Comparison of ENCODE assay signal across 1 cellular context in genomic region chr10:130136214-130137076, GRCh38.
TF ChIP-seq lines count a peak whose summit lies in the region.

Gene GLRX3 (plus strand): TSS chr10:130136391. CDS start chr10:130136421, 30 bp downstream.

TF ChIP-seq in HepG2, 621 proteins besides CTCF, POLR2A, EP300 and RAD21 (continued from another document and continues in another):
- TF ChIP-seq, protein P1, sequence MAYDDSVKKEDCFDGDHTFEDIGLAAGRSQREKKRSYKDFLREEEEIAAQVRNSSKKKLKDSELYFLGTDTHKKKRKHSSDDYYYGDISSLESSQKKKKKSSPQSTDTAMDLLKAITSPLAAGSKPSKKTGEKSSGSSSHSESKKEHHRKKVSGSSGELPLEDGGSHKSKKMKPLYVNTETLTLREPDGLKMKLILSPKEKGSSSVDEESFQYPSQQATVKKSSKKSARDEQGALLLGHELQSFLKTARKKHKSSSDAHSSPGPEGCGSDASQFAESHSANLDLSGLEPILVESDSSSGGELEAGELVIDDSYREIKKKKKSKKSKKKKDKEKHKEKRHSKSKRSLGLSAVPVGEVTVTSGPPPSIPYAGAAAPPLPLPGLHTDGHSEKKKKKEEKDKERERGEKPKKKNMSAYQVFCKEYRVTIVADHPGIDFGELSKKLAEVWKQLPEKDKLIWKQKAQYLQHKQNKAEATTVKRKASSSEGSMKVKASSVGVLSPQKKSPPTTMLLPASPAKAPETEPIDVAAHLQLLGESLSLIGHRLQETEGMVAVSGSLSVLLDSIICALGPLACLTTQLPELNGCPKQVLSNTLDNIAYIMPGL (CRISPR knock-in tag; IDR thresholded peaks at IDR 0.05; ENCODE audit: borderline replicate concordance in 1 of 2, low read depth in 1 of 2), result peak; percentile 25 to 84; a peak in 3 of 4 replicates
- no peak for TF ChIP-seq PRDM15 (CRISPR knock-in tag; IDR thresholded peaks at IDR 0.05)
- TF ChIP-seq ZNF121 (CRISPR knock-in tag; IDR thresholded peaks at IDR 0.05), result peak; percentile 17; the same call in 1 of the 2 replicates
- TF ChIP-seq ZBTB21 (CRISPR knock-in tag; IDR thresholded peaks at IDR 0.05), result no peak
- TF ChIP-seq, protein P2, sequence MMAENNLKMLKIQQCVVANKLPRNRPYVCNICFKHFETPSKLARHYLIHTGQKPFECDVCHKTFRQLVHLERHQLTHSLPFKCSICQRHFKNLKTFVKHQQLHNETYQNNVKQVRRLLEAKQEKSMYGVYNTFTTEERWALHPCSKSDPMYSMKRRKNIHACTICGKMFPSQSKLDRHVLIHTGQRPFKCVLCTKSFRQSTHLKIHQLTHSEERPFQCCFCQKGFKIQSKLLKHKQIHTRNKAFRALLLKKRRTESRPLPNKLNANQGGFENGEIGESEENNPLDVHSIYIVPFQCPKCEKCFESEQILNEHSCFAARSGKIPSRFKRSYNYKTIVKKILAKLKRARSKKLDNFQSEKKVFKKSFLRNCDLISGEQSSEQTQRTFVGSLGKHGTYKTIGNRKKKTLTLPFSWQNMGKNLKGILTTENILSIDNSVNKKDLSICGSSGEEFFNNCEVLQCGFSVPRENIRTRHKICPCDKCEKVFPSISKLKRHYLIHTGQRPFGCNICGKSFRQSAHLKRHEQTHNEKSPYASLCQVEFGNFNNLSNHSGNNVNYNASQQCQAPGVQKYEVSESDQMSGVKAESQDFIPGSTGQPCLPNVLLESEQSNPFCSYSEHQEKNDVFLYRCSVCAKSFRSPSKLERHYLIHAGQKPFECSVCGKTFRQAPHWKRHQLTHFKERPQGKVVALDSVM (CRISPR knock-in tag; IDR thresholded peaks at IDR 0.05), result peak; percentile 63
- TF ChIP-seq, protein P3, sequence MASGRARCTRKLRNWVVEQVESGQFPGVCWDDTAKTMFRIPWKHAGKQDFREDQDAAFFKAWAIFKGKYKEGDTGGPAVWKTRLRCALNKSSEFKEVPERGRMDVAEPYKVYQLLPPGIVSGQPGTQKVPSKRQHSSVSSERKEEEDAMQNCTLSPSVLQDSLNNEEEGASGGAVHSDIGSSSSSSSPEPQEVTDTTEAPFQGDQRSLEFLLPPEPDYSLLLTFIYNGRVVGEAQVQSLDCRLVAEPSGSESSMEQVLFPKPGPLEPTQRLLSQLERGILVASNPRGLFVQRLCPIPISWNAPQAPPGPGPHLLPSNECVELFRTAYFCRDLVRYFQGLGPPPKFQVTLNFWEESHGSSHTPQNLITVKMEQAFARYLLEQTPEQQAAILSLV (CRISPR knock-in tag; IDR thresholded peaks at IDR 0.05; ENCODE audit: borderline replicate concordance), result no peak; the same call in 1 of the 2 replicates
- TF ChIP-seq ZEB1 (IDR thresholded peaks at IDR 0.05; ENCODE audit: insufficient replicate concordance, low read depth), result no peak
- no peak for TF ChIP-seq AKAP8 (CRISPR knock-in tag; IDR thresholded peaks at IDR 0.05)
- TF ChIP-seq KDM2A (CRISPR knock-in tag; IDR thresholded peaks at IDR 0.05; ENCODE audit: borderline replicate concordance, low read depth), result peak; percentile 72; the same call in 1 of the 2 replicates
- TF ChIP-seq RBFOX2 (IDR thresholded peaks at IDR 0.05; ENCODE audit: low read depth, low read length), result peak; percentile 96
- peak; percentile 30; the same call in 1 of the 2 replicates for TF ChIP-seq ZNF101 (CRISPR knock-in tag; IDR thresholded peaks at IDR 0.05; ENCODE audit: borderline replicate concordance, low read depth)
- peak; percentile 96 for TF ChIP-seq CCDC6 (CRISPR knock-in tag; IDR thresholded peaks at IDR 0.05)
- TF ChIP-seq MAFG (CRISPR knock-in tag; IDR thresholded peaks at IDR 0.05), result no peak
- TF ChIP-seq ZNF264 (CRISPR knock-in tag; IDR thresholded peaks at IDR 0.05), result peak; percentile 43; the same call in 1 of the 2 replicates
- TF ChIP-seq, protein P4, sequence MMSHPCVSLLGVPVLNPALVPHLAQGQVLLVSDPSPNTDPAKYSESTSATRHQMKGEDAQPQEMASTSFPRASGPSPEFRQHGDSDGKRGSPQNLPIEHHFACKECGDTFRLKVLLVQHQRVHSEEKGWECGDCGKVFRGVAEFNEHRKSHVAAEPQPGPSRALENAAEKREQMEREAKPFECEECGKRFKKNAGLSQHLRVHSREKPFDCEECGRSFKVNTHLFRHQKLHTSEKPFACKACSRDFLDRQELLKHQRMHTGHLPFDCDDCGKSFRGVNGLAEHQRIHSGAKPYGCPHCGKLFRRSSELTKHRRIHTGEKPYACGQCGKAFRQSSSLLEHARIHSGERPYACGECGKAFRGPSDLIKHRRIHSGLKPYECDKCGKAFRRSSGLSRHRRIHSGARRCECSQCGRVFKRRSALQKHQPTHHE (CRISPR knock-in tag; IDR thresholded peaks at IDR 0.05; ENCODE audit: borderline replicate concordance), result peak; percentile 70; the same call in 1 of the 2 replicates
- peak; percentile 73; the same call in 1 of the 2 replicates for TF ChIP-seq ZFP90 (CRISPR knock-in tag; IDR thresholded peaks at IDR 0.05; ENCODE audit: borderline replicate concordance)
- TF ChIP-seq ZBTB7B (CRISPR knock-in tag; IDR thresholded peaks at IDR 0.05), result peak; percentile 69
- peak; percentile 81; the same call in 1 of the 2 replicates for TF ChIP-seq ARID4A (CRISPR knock-in tag; IDR thresholded peaks at IDR 0.05; ENCODE audit: borderline replicate concordance)
- no peak for TF ChIP-seq HNRNPH1 (optimal IDR thresholded peaks at IDR 0.05; ENCODE audit: low read depth, low read length)
- TF ChIP-seq, protein P5, sequence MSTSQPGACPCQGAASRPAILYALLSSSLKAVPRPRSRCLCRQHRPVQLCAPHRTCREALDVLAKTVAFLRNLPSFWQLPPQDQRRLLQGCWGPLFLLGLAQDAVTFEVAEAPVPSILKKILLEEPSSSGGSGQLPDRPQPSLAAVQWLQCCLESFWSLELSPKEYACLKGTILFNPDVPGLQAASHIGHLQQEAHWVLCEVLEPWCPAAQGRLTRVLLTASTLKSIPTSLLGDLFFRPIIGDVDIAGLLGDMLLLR (CRISPR knock-in tag; IDR thresholded peaks at IDR 0.05), result peak; percentile 33
- TF ChIP-seq ZZZ3 (CRISPR knock-in tag; IDR thresholded peaks at IDR 0.05; ENCODE audit: borderline replicate concordance), result peak; percentile 67; the same call in 1 of the 2 replicates
- TF ChIP-seq, protein P6, sequence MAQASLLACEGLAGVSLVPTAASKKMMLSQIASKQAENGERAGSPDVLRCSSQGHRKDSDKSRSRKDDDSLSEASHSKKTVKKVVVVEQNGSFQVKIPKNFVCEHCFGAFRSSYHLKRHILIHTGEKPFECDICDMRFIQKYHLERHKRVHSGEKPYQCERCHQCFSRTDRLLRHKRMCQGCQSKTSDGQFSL (CRISPR knock-in tag; IDR thresholded peaks at IDR 0.05), result no peak
- TF ChIP-seq, protein P7, sequence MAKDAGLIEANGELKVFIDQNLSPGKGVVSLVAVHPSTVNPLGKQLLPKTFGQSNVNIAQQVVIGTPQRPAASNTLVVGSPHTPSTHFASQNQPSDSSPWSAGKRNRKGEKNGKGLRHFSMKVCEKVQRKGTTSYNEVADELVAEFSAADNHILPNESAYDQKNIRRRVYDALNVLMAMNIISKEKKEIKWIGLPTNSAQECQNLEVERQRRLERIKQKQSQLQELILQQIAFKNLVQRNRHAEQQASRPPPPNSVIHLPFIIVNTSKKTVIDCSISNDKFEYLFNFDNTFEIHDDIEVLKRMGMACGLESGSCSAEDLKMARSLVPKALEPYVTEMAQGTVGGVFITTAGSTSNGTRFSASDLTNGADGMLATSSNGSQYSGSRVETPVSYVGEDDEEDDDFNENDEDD (CRISPR knock-in tag; IDR thresholded peaks at IDR 0.05; ENCODE audit: borderline replicate concordance), result peak; percentile 45; the same call in 1 of the 2 replicates
- TF ChIP-seq ZBTB7A (CRISPR knock-in tag; IDR thresholded peaks at IDR 0.05), result no peak
- TF ChIP-seq TARDBP (CRISPR knock-in tag; IDR thresholded peaks at IDR 0.05), result no peak; the same call in 1 of the 2 replicates
- TF ChIP-seq, protein P8, sequence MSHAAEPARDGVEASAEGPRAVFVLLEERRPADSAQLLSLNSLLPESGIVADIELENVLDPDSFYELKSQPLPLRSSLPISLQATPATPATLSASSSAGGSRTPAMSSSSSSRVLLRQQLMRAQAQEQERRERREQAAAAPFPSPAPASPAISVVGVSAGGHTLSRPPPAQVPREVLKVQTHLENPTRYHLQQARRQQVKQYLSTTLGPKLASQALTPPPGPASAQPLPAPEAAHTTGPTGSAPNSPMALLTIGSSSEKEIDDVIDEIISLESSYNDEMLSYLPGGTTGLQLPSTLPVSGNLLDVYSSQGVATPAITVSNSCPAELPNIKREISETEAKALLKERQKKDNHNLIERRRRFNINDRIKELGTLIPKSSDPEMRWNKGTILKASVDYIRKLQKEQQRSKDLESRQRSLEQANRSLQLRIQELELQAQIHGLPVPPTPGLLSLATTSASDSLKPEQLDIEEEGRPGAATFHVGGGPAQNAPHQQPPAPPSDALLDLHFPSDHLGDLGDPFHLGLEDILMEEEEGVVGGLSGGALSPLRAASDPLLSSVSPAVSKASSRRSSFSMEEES (CRISPR knock-in tag; IDR thresholded peaks at IDR 0.05), result 0 out of 2 replicates have a peak, but pooled peaks have one; percentile 33
- no peak for TF ChIP-seq CCAR2 (optimal IDR thresholded peaks at IDR 0.05; ENCODE audit: low read depth, low read length)
- TF ChIP-seq IKZF4 (CRISPR knock-in tag; IDR thresholded peaks at IDR 0.05; ENCODE audit: borderline replicate concordance, low read depth, not compliant biosample characterization), result peak; percentile 69
- TF ChIP-seq, protein P9, sequence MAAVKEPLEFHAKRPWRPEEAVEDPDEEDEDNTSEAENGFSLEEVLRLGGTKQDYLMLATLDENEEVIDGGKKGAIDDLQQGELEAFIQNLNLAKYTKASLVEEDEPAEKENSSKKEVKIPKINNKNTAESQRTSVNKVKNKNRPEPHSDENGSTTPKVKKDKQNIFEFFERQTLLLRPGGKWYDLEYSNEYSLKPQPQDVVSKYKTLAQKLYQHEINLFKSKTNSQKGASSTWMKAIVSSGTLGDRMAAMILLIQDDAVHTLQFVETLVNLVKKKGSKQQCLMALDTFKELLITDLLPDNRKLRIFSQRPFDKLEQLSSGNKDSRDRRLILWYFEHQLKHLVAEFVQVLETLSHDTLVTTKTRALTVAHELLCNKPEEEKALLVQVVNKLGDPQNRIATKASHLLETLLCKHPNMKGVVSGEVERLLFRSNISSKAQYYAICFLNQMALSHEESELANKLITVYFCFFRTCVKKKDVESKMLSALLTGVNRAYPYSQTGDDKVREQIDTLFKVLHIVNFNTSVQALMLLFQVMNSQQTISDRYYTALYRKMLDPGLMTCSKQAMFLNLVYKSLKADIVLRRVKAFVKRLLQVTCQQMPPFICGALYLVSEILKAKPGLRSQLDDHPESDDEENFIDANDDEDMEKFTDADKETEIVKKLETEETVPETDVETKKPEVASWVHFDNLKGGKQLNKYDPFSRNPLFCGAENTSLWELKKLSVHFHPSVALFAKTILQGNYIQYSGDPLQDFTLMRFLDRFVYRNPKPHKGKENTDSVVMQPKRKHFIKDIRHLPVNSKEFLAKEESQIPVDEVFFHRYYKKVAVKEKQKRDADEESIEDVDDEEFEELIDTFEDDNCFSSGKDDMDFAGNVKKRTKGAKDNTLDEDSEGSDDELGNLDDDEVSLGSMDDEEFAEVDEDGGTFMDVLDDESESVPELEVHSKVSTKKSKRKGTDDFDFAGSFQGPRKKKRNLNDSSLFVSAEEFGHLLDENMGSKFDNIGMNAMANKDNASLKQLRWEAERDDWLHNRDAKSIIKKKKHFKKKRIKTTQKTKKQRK (IDR thresholded peaks at IDR 0.05; ENCODE audit: low read length), result no peak
- 0 out of 2 replicates have a peak, but pooled peaks have one; percentile 34 for TF ChIP-seq HOXA5 (CRISPR knock-in tag; IDR thresholded peaks at IDR 0.05)
- TF ChIP-seq ZSCAN31 (CRISPR knock-in tag; IDR thresholded peaks at IDR 0.05; ENCODE audit: low read depth), result peak; percentile 22; the same call in 1 of the 2 replicates
- no peak for TF ChIP-seq ZFAT (CRISPR knock-in tag; conservative IDR thresholded peaks at IDR 0.05)
- TF ChIP-seq FOXJ3 (CRISPR knock-in tag; IDR thresholded peaks at IDR 0.05; ENCODE audit: borderline replicate concordance), result no peak
- peak; percentile 70 for TF ChIP-seq SIN3B (IDR thresholded peaks at IDR 0.05; ENCODE audit: low read length)
